ENCODE assay signal across 9 cellular contexts in the genomic region with DNA sequence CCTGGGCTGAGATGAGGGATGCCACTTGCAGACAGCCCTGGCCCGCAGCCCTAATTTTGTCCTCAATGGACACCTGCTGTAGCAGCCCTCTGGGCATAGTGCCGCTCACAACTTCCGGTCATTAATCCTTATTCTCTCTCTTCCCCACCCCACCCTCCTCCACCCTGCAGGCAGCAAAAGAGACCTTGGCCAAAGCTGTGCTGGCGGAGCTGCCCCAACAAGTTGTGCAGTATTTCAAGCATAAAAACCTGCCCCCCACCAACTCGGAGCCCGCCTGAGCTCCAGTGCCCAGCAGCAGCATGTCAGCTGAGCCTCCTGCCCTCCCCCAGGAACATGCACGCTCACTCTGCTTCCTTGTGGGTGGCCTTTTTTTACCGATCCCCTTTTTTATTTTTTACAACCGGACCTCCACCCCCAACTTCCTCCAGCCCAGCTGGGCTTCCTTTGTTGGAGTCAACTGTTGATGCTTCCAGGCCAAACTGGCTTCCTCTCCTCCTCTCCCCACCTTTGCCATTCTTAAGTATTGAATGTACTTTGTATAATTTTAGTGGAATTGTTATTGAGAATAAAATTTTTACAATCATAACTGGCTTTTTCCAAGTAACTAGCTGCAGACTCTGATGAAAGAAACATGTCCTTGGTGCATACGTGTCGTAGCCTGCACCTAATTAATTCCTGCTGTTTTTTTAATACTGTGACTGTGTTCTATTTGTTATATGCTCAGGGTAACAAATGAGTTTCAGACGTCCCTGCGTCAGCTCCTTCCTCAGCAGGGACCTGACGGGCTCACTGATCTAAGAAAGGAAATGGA. TPM values are rescaled to one million over a fixed set of nuclear protein-coding genes. Genes with fewer than 3 reads are reported as not detected.
A peak's percentile ranks its signal among the peaks of the same experiment; 100 is the strongest.
DNase-seq lines count a peak whose midpoint lies in the region; ATAC-seq and TF ChIP-seq lines count a peak whose summit lies in the region.
"Had no signal": no experiment of that assay in that cellular context is flagged by ENCODE, and none has a peak within 500 bp of the region (broad histone marks: within the 10 kb centered on the region; RNA-seq: fewer than 3 reads in every experiment).

No MANE protein-coding gene starts in this region.

- intact Hi-C loops in dorsolateral prefrontal cortex (cut with DNase I): loop anchor here in 1 of 2 donors (10.0 kb wide), 1 partner anchor 53 kb away; the partner anchor contains the start of gene CPNE2

- no peaks in the 10 kb centered on the region for H3K27me3 ChIP-seq in dorsolateral prefrontal cortex

- H3K4me3 ChIP-seq in dorsolateral prefrontal cortex (peak overlapping the region in 1 of 59 donors; percentile 3), mesodermal cell (ENCODE audit: extremely low read depth, insufficient read depth, low read length, poor library complexity, severe bottlenecking) (no peak overlapping the region)

- peaks cover 39% of the 10 kb centered on the region for H3K36me3 ChIP-seq in mesodermal cell (ENCODE audit: control insufficient read depth, insufficient read depth, low read length)

- H3K9me3 ChIP-seq in mesodermal cell (ENCODE audit: control insufficient read depth, low read length): no peaks in the 10 kb centered on the region

- TF ChIP-seq CTCF in dorsolateral prefrontal cortex (IDR thresholded peaks at IDR 0.05 in 54 of 56, conservative IDR thresholded peaks at IDR 0.05 in 2 of 56; ENCODE audit: low read depth in 1 of 56, partially characterized antibody in 56 of 56): no peak

- 46 to 47% methylated on average over 8 to 10 of the region's 14 CpGs for WGBS in mesodermal cell (ENCODE audit: insufficient coverage in 2 of 2), 2 experiments

- peak overlapping the region in 58 of 59 donors; percentile 19 to 100 (median 95) for H3K27ac ChIP-seq in dorsolateral prefrontal cortex
- H3K27ac ChIP-seq in mesodermal cell (ENCODE audit: low read depth, low read length, severe bottlenecking): peak overlapping the region; percentile 5

- no peak for ATAC-seq in GM18517 (IDR thresholded peaks at IDR 0.05; ENCODE audit: unreplicated experiment)

- peak; percentile 69 for DNase-seq in AG20443 (ENCODE audit: low spot score)
- peak; percentile 94 for DNase-seq in KBM-7
- DNase-seq in dorsolateral prefrontal cortex: peak in 3 of 10 donors; percentile 34 to 66 (median 42)
- no peak for DNase-seq in activated CD4-positive, CD25-positive, alpha-beta regulatory T cell treated with anti-CD3 and anti-CD28 coated beads, Interleukin-2, amount 50 U/mL, for 72 hours
- no peak for DNase-seq in stimulated activated CD4-positive, alpha-beta T cell treated with anti-CD3 and anti-CD28 coated beads, Interleukin-12 subunit alpha, Interleukin-12 subunit beta, amount 100 ng/mL, for 4 hours
- no peak for DNase-seq in glomerular visceral epithelial cell (ENCODE audit: extremely low spot score)
- DNase-seq: effector memory CD4-positive, alpha-beta T cell had no signal

- peaks cover 16% of the 10 kb centered on the region for H3K4me1 ChIP-seq in mesodermal cell (ENCODE audit: control insufficient read depth, insufficient read depth, low read length, poor library complexity, severe bottlenecking)

- in situ Hi-C loops in KBM-7 (cut with MboI; ENCODE audit: low pct_unique_long_range_greater_than_20kb, low sequenced_read_pairs): no loop called here

RNA-seq across cellular contexts. Expression of gene PSME3IP1, which starts 38.3 kb away (rescaled TPM):
- total RNA-seq in dorsolateral prefrontal cortex: 100 to 1,000 TPM; 100 to 178 (median 132) TPM
- polyA plus RNA-seq in mesodermal cell (2013, experiment 1 of 2): 87.7 TPM
- 87.6 TPM for polyA plus RNA-seq in mesodermal cell (2013, experiment 2 of 2)

RNA-seq across cellular contexts. Expression of gene RSPRY1, which starts 38.5 kb away (rescaled TPM):
- total RNA-seq in dorsolateral prefrontal cortex: 10 to 100 TPM; 21.4 to 53.0 (median 33.6) TPM
- 53.7 TPM for polyA plus RNA-seq in mesodermal cell (2013, experiment 1 of 2)
- polyA plus RNA-seq in mesodermal cell (2013, experiment 2 of 2): 47.7 TPM

RNA-seq across cellular contexts. Expression of gene CPNE2, which starts 55.2 kb away (rescaled TPM):
- total RNA-seq in dorsolateral prefrontal cortex: 100 to 1,000 TPM in 2 of 120 experiments, 10 to 100 TPM in 118; 18.1 to 151 (median 44.9) TPM
- 78.9 TPM for polyA plus RNA-seq in mesodermal cell (2013, experiment 1 of 2)
- polyA plus RNA-seq in mesodermal cell (2013, experiment 2 of 2): 68.7 TPM

Comparison
In these comparisons a context has a peak if more than half of its experiments do, and no peak if none do; other contexts are left out.
1. DNase-seq: peak in AG20443 (single experiment) and KBM-7 (single experiment); none in activated CD4-positive, CD25-positive, alpha-beta regulatory T cell treated with anti-CD3 and anti-CD28 coated beads, Interleukin-2, amount 50 U/mL, for 72 hours (single experiment), stimulated activated CD4-positive, alpha-beta T cell treated with anti-CD3 and anti-CD28 coated beads, Interleukin-12 subunit alpha, Interleukin-12 subunit beta, amount 100 ng/mL, for 4 hours (single experiment) and glomerular visceral epithelial cell (single experiment).